ENCODE assay signal across 1 cellular context in genomic region chr1:27350673-27351540, GRCh38.
TF ChIP-seq lines count a peak whose summit lies in the region.

No MANE protein-coding gene starts in this region.

TF ChIP-seq in WTC11, 78 proteins besides CTCF, POLR2A, EP300 and RAD21 (continued from another document):
- TF ChIP-seq FOXJ3 (CRISPR knock-in tag; IDR thresholded peaks at IDR 0.05; ENCODE audit: borderline replicate concordance), result no peak
- TF ChIP-seq MXD4 (CRISPR knock-in tag; IDR thresholded peaks at IDR 0.05; ENCODE audit: borderline replicate concordance), result no peak
- no peak for TF ChIP-seq ESRRA (CRISPR knock-in tag; IDR thresholded peaks at IDR 0.05; ENCODE audit: borderline replicate concordance)
- no peak for TF ChIP-seq NR1H2 (CRISPR knock-in tag; IDR thresholded peaks at IDR 0.05)
- no peak for TF ChIP-seq NFATC4 (CRISPR knock-in tag; IDR thresholded peaks at IDR 0.05)
- no peak for TF ChIP-seq AR (CRISPR knock-in tag; IDR thresholded peaks at IDR 0.05)
- no peak for TF ChIP-seq TCF7 (CRISPR knock-in tag; IDR thresholded peaks at IDR 0.05; ENCODE audit: low read depth)
- TF ChIP-seq GRHL2 (CRISPR knock-in tag; IDR thresholded peaks at IDR 0.05; ENCODE audit: insufficient replicate concordance, severe bottlenecking), result no peak
- no peak; the same call in 1 of the 2 replicates for TF ChIP-seq HMGXB4 (CRISPR knock-in tag; IDR thresholded peaks at IDR 0.05)
- TF ChIP-seq ZNF396 (CRISPR knock-in tag; IDR thresholded peaks at IDR 0.05; ENCODE audit: borderline replicate concordance), result no peak
- TF ChIP-seq ERG (CRISPR knock-in tag; IDR thresholded peaks at IDR 0.05), result peak; percentile 69; the same call in 1 of the 2 replicates
- TF ChIP-seq ATF1 (CRISPR knock-in tag; IDR thresholded peaks at IDR 0.05), result no peak
- TF ChIP-seq ZNF423 (CRISPR knock-in tag; IDR thresholded peaks at IDR 0.05), result no peak; the same call in none of the 2 replicates
- no peak for TF ChIP-seq RORB (CRISPR knock-in tag; IDR thresholded peaks at IDR 0.05)
- peak; percentile 89 for TF ChIP-seq E2F1 (CRISPR knock-in tag; IDR thresholded peaks at IDR 0.05)
- TF ChIP-seq FOXP4 (CRISPR knock-in tag; IDR thresholded peaks at IDR 0.05), result no peak; the same call in none of the 2 replicates
- 0 out of 2 replicates have a peak, but pooled peaks have one; percentile 65 for TF ChIP-seq ATF3 (CRISPR knock-in tag; conservative IDR thresholded peaks at IDR 0.05)
- no peak for TF ChIP-seq ZNF512 (CRISPR knock-in tag; IDR thresholded peaks at IDR 0.05; ENCODE audit: borderline replicate concordance)
- no peak for TF ChIP-seq GABPB1 (CRISPR knock-in tag; IDR thresholded peaks at IDR 0.05)
- peak; percentile 77; the same call in 1 of the 2 replicates for TF ChIP-seq SMAD3 (CRISPR knock-in tag; IDR thresholded peaks at IDR 0.05; ENCODE audit: borderline replicate concordance)
- TF ChIP-seq ZNF317 (CRISPR knock-in tag; IDR thresholded peaks at IDR 0.05; ENCODE audit: borderline replicate concordance, low read depth), result 0 out of 2 replicates have a peak, but pooled peaks have one; percentile 16
- TF ChIP-seq FOXP1 (CRISPR knock-in tag; IDR thresholded peaks at IDR 0.05; ENCODE audit: borderline replicate concordance), result peak; percentile 84
- TF ChIP-seq USF1 (CRISPR knock-in tag; IDR thresholded peaks at IDR 0.05), result peak; percentile 65; the same call in 1 of the 2 replicates
- 0 out of 2 replicates have a peak, but pooled peaks have one; percentile 51 for TF ChIP-seq AFF4 (CRISPR knock-in tag; IDR thresholded peaks at IDR 0.05; ENCODE audit: borderline replicate concordance)
- TF ChIP-seq ZNF263 (CRISPR knock-in tag; IDR thresholded peaks at IDR 0.05; ENCODE audit: low read depth), result peak; percentile 28; the same call in 1 of the 2 replicates
- TF ChIP-seq SMAD4 (CRISPR knock-in tag; IDR thresholded peaks at IDR 0.05), result peak; percentile 92
- no peak for TF ChIP-seq GTF2I (CRISPR knock-in tag; conservative IDR thresholded peaks at IDR 0.05)
- no peak for TF ChIP-seq ELF4 (CRISPR knock-in tag; IDR thresholded peaks at IDR 0.05; ENCODE audit: low read depth)
- no peak; the same call in 1 of the 2 replicates for TF ChIP-seq USF2 (CRISPR knock-in tag; IDR thresholded peaks at IDR 0.05)
- TF ChIP-seq RELA (CRISPR knock-in tag; IDR thresholded peaks at IDR 0.05; ENCODE audit: borderline replicate concordance), result no peak
- peak; percentile 20; the same call in 1 of the 2 replicates for TF ChIP-seq ZBTB43 (CRISPR knock-in tag; IDR thresholded peaks at IDR 0.05)
- TF ChIP-seq CBFB (CRISPR knock-in tag; IDR thresholded peaks at IDR 0.05; ENCODE audit: low read depth), result no peak
- peak; percentile 41; the same call in 1 of the 2 replicates for TF ChIP-seq ZNF138 (CRISPR knock-in tag; conservative IDR thresholded peaks at IDR 0.05)
- no peak for TF ChIP-seq MYBL2 (CRISPR knock-in tag; IDR thresholded peaks at IDR 0.05)
- TF ChIP-seq NR2C2 (CRISPR knock-in tag; IDR thresholded peaks at IDR 0.05), result peak; percentile 74; the same call in 1 of the 2 replicates
- TF ChIP-seq SOX15 (CRISPR knock-in tag; IDR thresholded peaks at IDR 0.05), result no peak
- no peak for TF ChIP-seq ZMAT4 (CRISPR knock-in tag; IDR thresholded peaks at IDR 0.05)
- no peak for TF ChIP-seq ZNF219 (CRISPR knock-in tag; IDR thresholded peaks at IDR 0.05; ENCODE audit: borderline replicate concordance)
- no peak for TF ChIP-seq ZBTB21 (CRISPR knock-in tag; IDR thresholded peaks at IDR 0.05; ENCODE audit: borderline replicate concordance)
- no peak for TF ChIP-seq CDX4 (CRISPR knock-in tag; IDR thresholded peaks at IDR 0.05; ENCODE audit: borderline replicate concordance)
